ENCODE assay signal across 8 cellular contexts in genomic region chr13:27476943-27477681, GRCh38. TPM values are rescaled to one million over a fixed set of nuclear protein-coding genes. Genes with fewer than 3 reads are reported as not detected.
DNase-seq lines count a peak whose midpoint lies in the region; ATAC-seq and TF ChIP-seq lines count a peak whose summit lies in the region.

No MANE protein-coding gene starts in this region.

- in situ Hi-C loops in HAP-1 (cut with MboI; ENCODE audit: low sequenced_read_pairs), result no loop called here

- H3K4me3 ChIP-seq in OCI-LY7 (ENCODE audit: low read depth, low read length, poor library complexity, severe bottlenecking) (peak overlapping the region; percentile 15), psoas muscle (no peak overlapping the region), HAP-1 (no peak overlapping the region)

- no peaks in the 10 kb centered on the region for H4K20me1 ChIP-seq in OCI-LY7 (ENCODE audit: insufficient read depth, low read length)

- peak; percentile 77 for ATAC-seq in HG02973 (IDR thresholded peaks at IDR 0.05; ENCODE audit: unreplicated experiment)
- no peak for ATAC-seq in psoas muscle
- ATAC-seq in GM21381 (IDR thresholded peaks at IDR 0.05; ENCODE audit: unreplicated experiment), result no peak

- H2AFZ ChIP-seq in OCI-LY7 (ENCODE audit: low read length), result peak overlapping the region; percentile 98

- H3K36me3 ChIP-seq in OCI-LY7 (ENCODE audit: insufficient read depth, low read length) (no peaks in the 10 kb centered on the region), psoas muscle (ENCODE audit: insufficient read depth in 1 of 2, low read depth in 1 of 2) (no peaks in the 10 kb centered on the region), HAP-1 (replicated peaks) (no peaks in the 10 kb centered on the region)

- intact Hi-C loops in OCI-LY7 (cut with micrococcal nuclease; ENCODE audit: unreplicated experiment) (no loop called here), psoas muscle (cut with DNase I) (no loop called here)

- peaks cover 4% of the 10 kb centered on the region; the same call in 1 of the 2 replicates for H3K9me3 ChIP-seq in OCI-LY7 (ENCODE audit: low read length)
- H3K9me3 ChIP-seq in psoas muscle, result no peaks in the 10 kb centered on the region
- peaks cover 2% of the 10 kb centered on the region for H3K9me3 ChIP-seq in HAP-1

- no peaks in the 10 kb centered on the region for H3K9me2 ChIP-seq in OCI-LY7 (ENCODE audit: insufficient read depth, low read length)

- no peaks in the 10 kb centered on the region; the same call in 1 of the 2 replicates for H3K79me2 ChIP-seq in OCI-LY7 (ENCODE audit: insufficient read depth, low read depth, low read length)

- DNase-seq in stimulated activated CD4-positive, alpha-beta T cell treated with anti-CD3 and anti-CD28 coated beads, Interleukin-15, amount 100 ng/mL, for 24 hours, result peak; percentile 32
- no peak for DNase-seq in stimulated activated CD4-positive, alpha-beta T cell treated with anti-CD3 and anti-CD28 coated beads, Interleukin-4, amount 100 ng/mL, for 4 hours
- DNase-seq in OCI-LY7 (ENCODE audit: low spot score) (peak; percentile 25), germinal center (ENCODE audit: low spot score) (peak; percentile 61), psoas muscle (no peak), HAP-1 (ENCODE audit: low spot score in 2 of 2) (no peak)

- H3K4me1 ChIP-seq in OCI-LY7 (ENCODE audit: insufficient read depth, low read length, poor library complexity, severe bottlenecking) (peaks cover 10% of the 10 kb centered on the region), psoas muscle (no peaks in the 10 kb centered on the region), HAP-1 (no peaks in the 10 kb centered on the region)

- CTCF ChIA-PET in OCI-LY7 (lab: Charles Lee; ENCODE audit: unreplicated experiment), result no interaction called here

- 35 to 45% (median 38%) methylated on average over 10 of the region's 10 CpGs for WGBS in psoas muscle, 3 donors

- H3K27me3 ChIP-seq in psoas muscle (ENCODE audit: insufficient read depth in 3 of 3, low read length in 2 of 3) (no peaks in the 10 kb centered on the region), HAP-1 (ENCODE audit: low read depth) (no peaks in the 10 kb centered on the region)

- H3K4me2 ChIP-seq in OCI-LY7 (ENCODE audit: low read length), result peak overlapping the region; percentile 55

- POLR2A ChIA-PET in OCI-LY7 (lab: Charles Lee), result interaction anchor here (0.7 to 2.1 kb wide), 4 partner anchors 11 to 1207 kb away, joined by 3 to 10 read pairs (median 4); no protein-coding TSS in a partner anchor

- no peak overlapping the region for H3K27ac ChIP-seq in OCI-LY7 (ENCODE audit: low read depth, low read length, poor library complexity, severe bottlenecking)
- no peak overlapping the region for H3K27ac ChIP-seq in psoas muscle

- TF ChIP-seq CTCF in OCI-LY7 (conservative IDR thresholded peaks at IDR 0.05; ENCODE audit: low read length) (no peak), psoas muscle (IDR thresholded peaks at IDR 0.05) (no peak)

- BruUV-seq in OCI-LY7 (replicated peaks; lab: Mats Ljungman, UMichigan), result no TSS peak

RNA-seq across cellular contexts. Expression of gene MTIF3, which starts 26.7 kb away (rescaled TPM):
- 37.9 and 56.3 TPM in 2 replicates for total RNA-seq in OCI-LY7 (2014; rRNA removed; shearing (Covaris generic))
- total RNA-seq in OCI-LY7 (2022) (42.9 and 51.2 TPM in 2 replicates), psoas muscle (10 to 100 TPM; 48.1 to 72.4 (median 64.9) TPM)
- 100 to 1,000 TPM in 2 of 3 donors, 10 to 100 TPM in 1; 84.8 to 166 (median 108) TPM for polyA plus RNA-seq in psoas muscle

RNA-seq across cellular contexts. Expression of gene GTF3A, which starts 52.7 kb away (rescaled TPM):
- total RNA-seq in OCI-LY7 (2014; rRNA removed; shearing (Covaris generic)), result 220 and 251 TPM in 2 replicates
- total RNA-seq in OCI-LY7 (2022), result 242 and 245 TPM in 2 replicates
- 100 to 1,000 TPM; 141 to 201 (median 159) TPM for total RNA-seq in psoas muscle
- 100 to 1,000 TPM; 228 to 285 (median 231) TPM for polyA plus RNA-seq in psoas muscle

Comparison
In these comparisons a context has a peak if more than half of its experiments do, and no peak if none do; other contexts are left out.
1. DNase-seq: peak in stimulated activated CD4-positive, alpha-beta T cell treated with anti-CD3 and anti-CD28 coated beads, Interleukin-15, amount 100 ng/mL, for 24 hours (single experiment), OCI-LY7 (single experiment) and germinal center (single experiment); none in stimulated activated CD4-positive, alpha-beta T cell treated with anti-CD3 and anti-CD28 coated beads, Interleukin-4, amount 100 ng/mL, for 4 hours (0 of 2), psoas muscle (0 of 2) and HAP-1 (0 of 2).